ENCODE assay signal across 19 cellular contexts in the genomic region with DNA sequence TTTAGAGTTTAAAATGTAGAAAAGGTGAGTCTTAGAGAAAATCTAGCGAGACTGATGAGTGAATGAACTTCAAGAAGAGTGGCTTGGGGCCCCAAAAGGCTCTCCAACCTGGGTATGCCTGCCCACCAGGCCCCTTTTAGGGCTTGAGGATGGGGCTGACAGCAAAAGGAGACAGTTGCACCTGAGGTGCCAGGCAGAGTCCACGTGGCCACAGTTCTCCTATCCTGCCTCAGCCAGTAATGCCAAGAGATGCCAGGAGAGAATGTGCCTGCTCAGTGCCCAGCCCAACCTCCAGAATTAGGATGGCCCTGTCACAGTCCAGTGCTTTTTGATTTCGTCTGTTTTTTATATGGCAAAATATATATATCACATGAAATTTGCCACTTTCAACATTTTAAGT.
"Had no signal": no experiment of that assay in that cellular context is flagged by ENCODE, and none has a peak within 500 bp of the region (broad histone marks: within the 10 kb centered on the region; RNA-seq: fewer than 3 reads in every experiment).

No MANE protein-coding gene starts in this region.

- ATAC-seq: foreskin keratinocyte, gastroesophageal sphincter, heart left ventricle, left colon, left lung, left ventricle myocardium superior, lower lobe of right lung had no signal

- H3K36me3 ChIP-seq: colonic mucosa, esophagus muscularis mucosa, gastroesophageal sphincter, heart left ventricle, left lung, lower lobe of right lung had no signal

- H3K4me1 Mint-ChIP-seq: immature natural killer cell had no signal

- H3K36me3 Mint-ChIP-seq: immature natural killer cell had no signal

- DNase-seq: colonic mucosa; cortex of kidney; effector CD4-positive, alpha-beta T cell; effector memory CD4-positive, alpha-beta T cell; heart left ventricle; hypothalamus; immature natural killer cell; islet precursor cell; kidney; left colon; left lung; left ventricle myocardium superior; lower lobe of right lung; midbrain had no signal

- H3K27me3 ChIP-seq: colonic mucosa, heart left ventricle, hepatocyte, left lung had no signal

- H3K27ac Mint-ChIP-seq: dendritic cell treated with granulocyte-macrophage colony-stimulating factor and Interleukin-4, amounts not matched to agents 40 ng/mL and 50 ng/mL, for 4 days; immature natural killer cell had no signal

- H3K27me3 Mint-ChIP-seq: dendritic cell treated with granulocyte-macrophage colony-stimulating factor and Interleukin-4, amounts not matched to agents 40 ng/mL and 50 ng/mL, for 4 days had no signal

- H3K4me3 ChIP-seq: colonic mucosa, esophagus muscularis mucosa, gastroesophageal sphincter, heart left ventricle, hepatocyte, left lung, lower lobe of right lung had no signal

- H3K4me2 ChIP-seq: hepatocyte had no signal

- H3K9me3 ChIP-seq: colonic mucosa, esophagus muscularis mucosa, gastroesophageal sphincter, heart left ventricle, left lung, lower lobe of right lung had no signal

- H3K27ac ChIP-seq: colonic mucosa, esophagus muscularis mucosa, foreskin keratinocyte, gastroesophageal sphincter, heart left ventricle, hepatocyte, left lung, lower lobe of right lung had no signal

- H3K4me3 Mint-ChIP-seq: dendritic cell treated with granulocyte-macrophage colony-stimulating factor and Interleukin-4, amounts not matched to agents 40 ng/mL and 50 ng/mL, for 4 days; immature natural killer cell had no signal

- H3K9me3 Mint-ChIP-seq: dendritic cell treated with granulocyte-macrophage colony-stimulating factor and Interleukin-4, amounts not matched to agents 40 ng/mL and 50 ng/mL, for 4 days; immature natural killer cell had no signal

- H2AFZ ChIP-seq: hepatocyte had no signal

- H3K4me1 ChIP-seq: colonic mucosa, foreskin keratinocyte, left lung, lower lobe of right lung had no signal

- H3K79me2 ChIP-seq: hepatocyte had no signal
